ENCODE assay signal across 1 cellular context in genomic region chrX:115584715-115585114, GRCh38.
TF ChIP-seq lines count a peak whose summit lies in the region.

No MANE protein-coding gene starts in this region.

TF ChIP-seq in H1, 55 proteins besides CTCF, POLR2A, EP300 and RAD21:
- TF ChIP-seq, protein P1, sequence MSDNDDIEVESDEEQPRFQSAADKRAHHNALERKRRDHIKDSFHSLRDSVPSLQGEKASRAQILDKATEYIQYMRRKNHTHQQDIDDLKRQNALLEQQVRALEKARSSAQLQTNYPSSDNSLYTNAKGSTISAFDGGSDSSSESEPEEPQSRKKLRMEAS (IDR thresholded peaks at IDR 0.05) = no peak
- TF ChIP-seq CHD2 (IDR thresholded peaks at IDR 0.05; ENCODE audit: low read length) = no peak
- TF ChIP-seq SAP30 (IDR thresholded peaks at IDR 0.05; ENCODE audit: insufficient read depth, insufficient replicate concordance, low read length) = no peak
- no peak for TF ChIP-seq TEAD4 (IDR thresholded peaks at IDR 0.05; ENCODE audit: low read depth, low read length)
- no peak for TF ChIP-seq KDM4A (IDR thresholded peaks at IDR 0.05; ENCODE audit: low read depth, low read length, severe bottlenecking)
- no peak for TF ChIP-seq TAF1 (IDR thresholded peaks at IDR 0.05; ENCODE audit: low read depth, low read length)
- no peak for TF ChIP-seq CTBP2 (IDR thresholded peaks at IDR 0.05; ENCODE audit: borderline replicate concordance, insufficient read depth, insufficient read length, low read length)
- TF ChIP-seq NRF1 (IDR thresholded peaks at IDR 0.05; ENCODE audit: low read depth, low read length) = no peak
